ENCODE assay signal across 1 cellular context in the genomic region with DNA sequence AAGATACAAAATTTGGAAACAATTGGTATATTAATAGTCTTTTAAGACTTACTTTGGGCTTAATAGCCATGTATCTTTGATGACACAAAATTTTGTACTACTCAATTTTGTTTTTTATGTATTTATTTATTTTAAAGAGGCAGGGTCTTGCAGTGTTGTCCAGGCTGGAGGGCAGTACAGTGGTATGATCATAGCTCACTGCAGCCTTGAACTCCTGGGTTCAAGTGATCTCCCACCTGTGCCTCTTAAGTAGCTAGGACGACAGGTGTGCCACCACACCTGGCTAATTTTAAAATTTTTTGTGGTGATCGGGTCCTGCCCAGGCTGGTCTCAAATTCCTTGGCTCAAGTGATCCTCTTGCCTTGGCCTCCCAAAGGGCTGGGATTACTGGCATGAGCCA.
TF ChIP-seq lines count a peak whose summit lies in the region.

No MANE protein-coding gene starts in this region.

TF ChIP-seq in HepG2, 621 proteins besides CTCF, POLR2A, EP300 and RAD21:
- TF ChIP-seq ZNF121 (CRISPR knock-in tag; IDR thresholded peaks at IDR 0.05) (peak; percentile 30; the same call in 1 of the 2 replicates), SOX5 (CRISPR knock-in tag; IDR thresholded peaks at IDR 0.05; ENCODE audit: borderline replicate concordance) (no peak)
